ENCODE assay signal across 10 cellular contexts in genomic region chr14:36657409-36658090, GRCh38. TPM values are rescaled to one million over a fixed set of nuclear protein-coding genes. Genes with fewer than 3 reads are reported as not detected.
DNase-seq lines count a peak whose midpoint lies in the region; ATAC-seq and TF ChIP-seq lines count a peak whose summit lies in the region.
"Had no signal": no experiment of that assay in that cellular context is flagged by ENCODE, and none has a peak within 500 bp of the region (broad histone marks: within the 10 kb centered on the region; RNA-seq: fewer than 3 reads in every experiment).

No MANE protein-coding gene starts in this region.

- no peak overlapping the region for H3K23ac ChIP-seq in mesendoderm (ENCODE audit: low read length)

- WGBS in mesendoderm (ENCODE audit: extremely low coverage, insufficient coverage, low lambda C conversion rate) = no CpG with 5 or more reads among the region's 53 CpGs
- WGBS in tibial nerve, 2 donors = 10 to 11% methylated on average over 44 to 49 of the region's 53 CpGs

- H4K5ac ChIP-seq in mesendoderm (ENCODE audit: low read length) = no peak overlapping the region

- no peak for TF ChIP-seq POLR2A in tibial nerve (IDR thresholded peaks at IDR 0.05)

- H3K9me3 Mint-ChIP-seq in activated naive CD8-positive, alpha-beta T cell (ENCODE audit: low read depth) = no peaks in the 10 kb centered on the region
- H3K9me3 Mint-ChIP-seq in activated naive CD8-positive, alpha-beta T cell treated with anti-CD3 and anti-CD28 coated beads, Interleukin-2, amount 50 U/mL, for 24 hours = peaks cover 3% of the 10 kb centered on the region

- H2BK5ac ChIP-seq in mesendoderm (ENCODE audit: low read length) = no peak overlapping the region

- no peak overlapping the region for H3K4me3 ChIP-seq in mesendoderm (ENCODE audit: low read length)
- H3K4me3 ChIP-seq in tibial nerve = peak overlapping the region; percentile 6 to 34 (median 22)

- H2BK15ac ChIP-seq in mesendoderm (replicated peaks; ENCODE audit: low read depth) = no peak overlapping the region

- H2AK5ac ChIP-seq in mesendoderm (ENCODE audit: low read length) = no peak overlapping the region

- H3K36me3 ChIP-seq in mesendoderm (ENCODE audit: control insufficient read depth, insufficient read depth, low read length) (no peaks in the 10 kb centered on the region), tibial nerve (no peaks in the 10 kb centered on the region)

- no peaks in the 10 kb centered on the region for H3K79me2 ChIP-seq in mesendoderm (ENCODE audit: control insufficient read depth, insufficient read depth, low read length)

- peak overlapping the region; percentile 44 for H3K4me3 Mint-ChIP-seq in activated naive CD8-positive, alpha-beta T cell
- H3K4me3 Mint-ChIP-seq in activated naive CD8-positive, alpha-beta T cell treated with anti-CD3 and anti-CD28 coated beads, Interleukin-2, amount 50 U/mL, for 24 hours = no peak overlapping the region

- H3K27ac Mint-ChIP-seq in activated naive CD8-positive, alpha-beta T cell = no peak overlapping the region
- no peak overlapping the region for H3K27ac Mint-ChIP-seq in activated naive CD8-positive, alpha-beta T cell treated with anti-CD3 and anti-CD28 coated beads, Interleukin-2, amount 50 U/mL, for 24 hours
- H3K27ac Mint-ChIP-seq: effector memory CD8-positive, alpha-beta T cell had no signal

- H4K8ac ChIP-seq in mesendoderm (ENCODE audit: low read depth, low read length) = no peak overlapping the region

- no peak for TF ChIP-seq CTCF in tibial nerve (IDR thresholded peaks at IDR 0.05)

- no peak for TF ChIP-seq EP300 in tibial nerve (IDR thresholded peaks at IDR 0.05)

- no peaks in the 10 kb centered on the region for H3K79me1 ChIP-seq in mesendoderm (ENCODE audit: low read length)

- H3K27ac ChIP-seq in mesendoderm (ENCODE audit: low read depth, low read length) (no peak overlapping the region), tibial nerve (no peak overlapping the region)

- peaks cover 63% of the 10 kb centered on the region for H3K27me3 Mint-ChIP-seq in activated naive CD8-positive, alpha-beta T cell
- peaks cover 93% of the 10 kb centered on the region for H3K27me3 Mint-ChIP-seq in activated naive CD8-positive, alpha-beta T cell treated with anti-CD3 and anti-CD28 coated beads, Interleukin-2, amount 50 U/mL, for 24 hours

- H3K4me2 ChIP-seq in mesendoderm (ENCODE audit: low read length) = peak overlapping the region; percentile 16

- H3K27me3 ChIP-seq in mesendoderm (ENCODE audit: insufficient read depth, low read length, poor library complexity) (peaks cover 80% of the 10 kb centered on the region), tibial nerve (peaks cover 7 to 98% of the 10 kb centered on the region in 2 donors)

- H3K9ac ChIP-seq in mesendoderm (ENCODE audit: low read length) = no peak overlapping the region

- H3K4me1 Mint-ChIP-seq in activated naive CD8-positive, alpha-beta T cell (ENCODE audit: low read depth) = peaks cover 50% of the 10 kb centered on the region
- peaks cover 30% of the 10 kb centered on the region for H3K4me1 Mint-ChIP-seq in activated naive CD8-positive, alpha-beta T cell treated with anti-CD3 and anti-CD28 coated beads, Interleukin-2, amount 50 U/mL, for 24 hours

- no peak for ATAC-seq in activated naive CD8-positive, alpha-beta T cell treated with anti-CD3 and anti-CD28 coated beads, Interleukin-2, amount 50 U/mL, for 24 hours
- ATAC-seq: effector memory CD8-positive, alpha-beta T cell had no signal

- H3K4me1 ChIP-seq in mesendoderm (ENCODE audit: control insufficient read depth, low read depth, low read length) (no peaks in the 10 kb centered on the region), tibial nerve (peaks cover 0 to 72% (median 23%) of the 10 kb centered on the region in 4 donors)

- no peak overlapping the region for H3K56ac ChIP-seq in mesendoderm (ENCODE audit: low read length)

- peaks cover 6% of the 10 kb centered on the region for H3K36me3 Mint-ChIP-seq in activated naive CD8-positive, alpha-beta T cell
- peaks cover 14% of the 10 kb centered on the region for H3K36me3 Mint-ChIP-seq in activated naive CD8-positive, alpha-beta T cell treated with anti-CD3 and anti-CD28 coated beads, Interleukin-2, amount 50 U/mL, for 24 hours (ENCODE audit: low read depth)

- H3K9me3 ChIP-seq in tibial nerve = no peaks in the 10 kb centered on the region

- no peak overlapping the region for H2BK120ac ChIP-seq in mesendoderm (ENCODE audit: low read depth, low read length)

- H3K4ac ChIP-seq in mesendoderm (ENCODE audit: low read depth, low read length) = no peak overlapping the region

- DNase-seq in activated naive CD8-positive, alpha-beta T cell treated with anti-CD3 and anti-CD28 coated beads, Interleukin-2, amount 50 U/mL, for 24 hours = no peak
- DNase-seq in astrocyte of the hippocampus (ENCODE audit: low read depth, low spot score) = peak; percentile 23
- peak; percentile 60 for DNase-seq in mesendoderm
- no peak for DNase-seq in tibial nerve (ENCODE audit: low spot score in 2 of 2)
- DNase-seq in NCI-H1417 treated with DMSO at 0.1 percent for 48 hours (lab: John Stamatoyannopoulos, UW) = no peak
- no peak for DNase-seq in KG1 (lab: John Stamatoyannopoulos, UW)
- no peak for DNase-seq in DMS153 (lab: John Stamatoyannopoulos, UW)
- DNase-seq: effector memory CD8-positive, alpha-beta T cell had no signal

- no peak overlapping the region for H3K18ac ChIP-seq in mesendoderm (ENCODE audit: low read length)

RNA-seq across cellular contexts. Expression of gene PAX9, which starts 4.1 kb away (rescaled TPM):
- polyA plus RNA-seq in mesendoderm (2013, experiment 1 of 2) = 0.21 TPM
- 0.15 TPM for polyA plus RNA-seq in mesendoderm (2013, experiment 2 of 2)
- total RNA-seq in tibial nerve = 1 to 10 TPM; 1.3 to 6.0 (median 3.2) TPM
- total RNA-seq: RPMI7951 had no signal

Comparison
In these comparisons a context has a peak if more than half of its experiments do, and no peak if none do; other contexts are left out.
1. DNase-seq: peak in astrocyte of the hippocampus (single experiment) and mesendoderm (single experiment); none in activated naive CD8-positive, alpha-beta T cell treated with anti-CD3 and anti-CD28 coated beads, Interleukin-2, amount 50 U/mL, for 24 hours (single experiment), tibial nerve (0 of 2), NCI-H1417 treated with DMSO at 0.1 percent for 48 hours (single experiment), KG1 (single experiment) and DMS153 (single experiment).